24 cellular contexts compared by ENCODE assay signal in genomic region chr3:127121850-127122249, GRCh38.
"Had no signal": no experiment of that assay in that cellular context is flagged by ENCODE, and none has a peak within 500 bp of the region (broad histone marks: within the 10 kb centered on the region; RNA-seq: fewer than 3 reads in every experiment).

No MANE protein-coding gene starts in this region.

- FAIRE-seq: frontal cortex had no signal

- H3K4me3 ChIP-seq: adrenal gland, ascending aorta, breast epithelium, cardiac muscle cell, coronary artery, dorsolateral prefrontal cortex had no signal

- H3K36me3 ChIP-seq: adrenal gland, ascending aorta, breast epithelium, cardiac muscle cell had no signal

- DNase-seq: activated CD4-positive, alpha-beta memory T cell treated with anti-CD3 and anti-CD28 coated beads, Interleukin-2, amount 10 ng/mL, durations not matched to agents 7 days and 5 days; activated CD4-positive, alpha-beta T cell treated with anti-CD3 and anti-CD28 coated beads for 1 hour; activated CD4-positive, alpha-beta T cell treated with anti-CD3 and anti-CD28 coated beads for 4 hours; activated CD4-positive, alpha-beta T cell treated with anti-CD3 and anti-CD28 coated beads, Interleukin-2, amount 10 ng/mL, durations not matched to agents 7 days and 5 days; activated CD4-positive, alpha-beta T cell treated with anti-CD3 and anti-CD28 coated beads, Interleukin-2, amount 50 U/mL, for 4 hours; activated effector memory CD4-positive, alpha-beta T cell treated with anti-CD3 and anti-CD28 coated beads, Interleukin-2, amount 50 U/mL, for 16 hours; activated naive CD4-positive, alpha-beta T cell treated with anti-CD3 and anti-CD28 coated beads for 36 hours; activated naive CD8-positive, alpha-beta T cell treated with anti-CD3 and anti-CD28 coated beads for 36 hours; activated naive CD8-positive, alpha-beta T cell treated with anti-CD3 and anti-CD28 coated beads, Interleukin-2, amount 50 U/mL, for 24 hours; activated T-cell treated with anti-CD3 and anti-CD28 coated beads, Interleukin-2, amount 50 U/mL, for 1 hour; activated T-cell treated with anti-CD3 and anti-CD28 coated beads, Interleukin-2, amount 50 U/mL, for 48 hours; adrenal gland; effector memory CD4-positive, alpha-beta T cell; foreskin fibroblast; T-helper 2 cell had no signal

- H3K27ac ChIP-seq: adrenal gland, ascending aorta, breast epithelium, cardiac muscle cell, coronary artery, VCaP had no signal

- H3K9me3 ChIP-seq: adrenal gland, ascending aorta, breast epithelium had no signal

- ATAC-seq: activated naive CD8-positive, alpha-beta T cell treated with anti-CD3 and anti-CD28 coated beads, Interleukin-2, amount 50 U/mL, for 24 hours; esophagus mucosa; WTC11 had no signal

- H3K27me3 ChIP-seq: ascending aorta, cardiac muscle cell, dorsolateral prefrontal cortex had no signal
